In the genomic region with DNA sequence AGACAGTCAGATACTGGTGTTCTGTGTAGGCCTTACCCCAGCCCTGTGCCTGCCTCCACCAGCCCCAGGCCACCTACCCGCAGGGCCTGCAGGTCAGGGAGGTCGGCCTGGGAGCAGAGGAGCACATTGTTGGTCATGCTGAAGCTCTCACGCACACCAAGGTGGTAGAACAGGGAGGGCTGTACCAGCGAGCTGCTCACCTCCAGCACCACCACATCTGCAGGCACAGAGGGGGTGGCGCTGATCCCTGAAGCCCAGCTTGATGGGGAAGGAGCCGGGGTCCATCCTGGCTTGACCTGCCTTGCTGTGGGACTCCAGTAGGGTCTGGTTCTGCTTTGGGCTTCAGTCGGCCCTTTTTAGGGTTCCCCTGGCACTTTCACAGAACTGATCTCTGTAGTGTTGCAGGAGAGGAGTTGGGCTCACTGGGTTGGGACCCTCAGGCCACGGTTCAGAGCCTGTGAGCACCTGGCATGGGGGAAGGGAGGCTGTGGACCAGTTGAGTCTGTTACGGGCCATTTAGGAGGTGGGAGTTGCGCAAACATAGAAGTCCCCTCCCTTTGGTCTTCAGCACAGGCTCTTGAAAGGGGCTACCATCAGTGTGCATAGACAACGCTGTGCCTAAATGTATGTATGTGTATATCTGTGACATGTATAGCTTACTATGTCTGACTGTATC, we compare ENCODE assay signal across 1 cellular context.
TF ChIP-seq lines count a peak whose summit lies in the region.

No MANE protein-coding gene starts in this region.

TF ChIP-seq in HepG2, 621 proteins besides CTCF, POLR2A, EP300 and RAD21 (continued from another document):
- TF ChIP-seq PITX1 (CRISPR knock-in tag; IDR thresholded peaks at IDR 0.05) (no peak), CEBPB (IDR thresholded peaks at IDR 0.05; ENCODE audit: borderline replicate concordance, low read depth, low read length) (peak; percentile 31; the same call in 1 of the 2 replicates), PHF21A (CRISPR knock-in tag; IDR thresholded peaks at IDR 0.05) (no peak), ZNF138 (CRISPR knock-in tag; IDR thresholded peaks at IDR 0.05; ENCODE audit: low read depth) (no peak), GPN1 (CRISPR knock-in tag; IDR thresholded peaks at IDR 0.05; ENCODE audit: borderline replicate concordance) (no peak), ZNF280D (CRISPR knock-in tag; IDR thresholded peaks at IDR 0.05) (no peak), NKX3-1 (CRISPR knock-in tag; IDR thresholded peaks at IDR 0.05) (no peak), ZNF281 (CRISPR knock-in tag; IDR thresholded peaks at IDR 0.05; ENCODE audit: borderline replicate concordance) (peak; percentile 45; the same call in 1 of the 2 replicates), ZNF354B (CRISPR knock-in tag; IDR thresholded peaks at IDR 0.05) (no peak), GLI4 (CRISPR knock-in tag; IDR thresholded peaks at IDR 0.05; ENCODE audit: borderline replicate concordance) (no peak), ZNF839 (CRISPR knock-in tag; IDR thresholded peaks at IDR 0.05; ENCODE audit: borderline replicate concordance) (no peak), ZNF773 (CRISPR knock-in tag; IDR thresholded peaks at IDR 0.05; ENCODE audit: borderline replicate concordance) (no peak), ZFYVE20 (CRISPR knock-in tag; IDR thresholded peaks at IDR 0.05; ENCODE audit: borderline replicate concordance, low read depth) (0 out of 2 replicates have a peak, but pooled peaks have one; percentile 50), ZNF383 (CRISPR knock-in tag; IDR thresholded peaks at IDR 0.05; ENCODE audit: borderline replicate concordance) (no peak), GTF3A (CRISPR knock-in tag; conservative IDR thresholded peaks at IDR 0.05) (no peak), ZNF382 (CRISPR knock-in tag; IDR thresholded peaks at IDR 0.05; ENCODE audit: borderline replicate concordance) (no peak), MXI1 (IDR thresholded peaks at IDR 0.05; ENCODE audit: borderline replicate concordance, low read depth, low read length) (no peak), CENPT (CRISPR knock-in tag; IDR thresholded peaks at IDR 0.05; ENCODE audit: low read depth) (no peak), NCOA5 (CRISPR knock-in tag; IDR thresholded peaks at IDR 0.05) (no peak), CREB3 (CRISPR knock-in tag; IDR thresholded peaks at IDR 0.05) (no peak), EED (CRISPR knock-in tag; IDR thresholded peaks at IDR 0.05) (no peak), REPIN1 (CRISPR knock-in tag; IDR thresholded peaks at IDR 0.05; ENCODE audit: borderline replicate concordance, low read depth) (no peak), ZBTB2 (CRISPR knock-in tag; IDR thresholded peaks at IDR 0.05; ENCODE audit: low read depth) (no peak), PPARG (CRISPR knock-in tag; conservative IDR thresholded peaks at IDR 0.05) (no peak), ZNF768 (CRISPR knock-in tag; IDR thresholded peaks at IDR 0.05) (0 out of 2 replicates have a peak, but pooled peaks have one; percentile 22), ZNF264 (CRISPR knock-in tag; IDR thresholded peaks at IDR 0.05) (no peak), ZNF260 (CRISPR knock-in tag; IDR thresholded peaks at IDR 0.05; ENCODE audit: borderline replicate concordance, low read depth) (no peak), ZFP37 (CRISPR knock-in tag; IDR thresholded peaks at IDR 0.05; ENCODE audit: borderline replicate concordance) (no peak)
- TF ChIP-seq, protein P1, sequence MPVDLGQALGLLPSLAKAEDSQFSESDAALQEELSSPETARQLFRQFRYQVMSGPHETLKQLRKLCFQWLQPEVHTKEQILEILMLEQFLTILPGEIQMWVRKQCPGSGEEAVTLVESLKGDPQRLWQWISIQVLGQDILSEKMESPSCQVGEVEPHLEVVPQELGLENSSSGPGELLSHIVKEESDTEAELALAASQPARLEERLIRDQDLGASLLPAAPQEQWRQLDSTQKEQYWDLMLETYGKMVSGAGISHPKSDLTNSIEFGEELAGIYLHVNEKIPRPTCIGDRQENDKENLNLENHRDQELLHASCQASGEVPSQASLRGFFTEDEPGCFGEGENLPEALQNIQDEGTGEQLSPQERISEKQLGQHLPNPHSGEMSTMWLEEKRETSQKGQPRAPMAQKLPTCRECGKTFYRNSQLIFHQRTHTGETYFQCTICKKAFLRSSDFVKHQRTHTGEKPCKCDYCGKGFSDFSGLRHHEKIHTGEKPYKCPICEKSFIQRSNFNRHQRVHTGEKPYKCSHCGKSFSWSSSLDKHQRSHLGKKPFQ (CRISPR knock-in tag; IDR thresholded peaks at IDR 0.05; ENCODE audit: insufficient replicate concordance), result no peak
- TF ChIP-seq, protein P2, sequence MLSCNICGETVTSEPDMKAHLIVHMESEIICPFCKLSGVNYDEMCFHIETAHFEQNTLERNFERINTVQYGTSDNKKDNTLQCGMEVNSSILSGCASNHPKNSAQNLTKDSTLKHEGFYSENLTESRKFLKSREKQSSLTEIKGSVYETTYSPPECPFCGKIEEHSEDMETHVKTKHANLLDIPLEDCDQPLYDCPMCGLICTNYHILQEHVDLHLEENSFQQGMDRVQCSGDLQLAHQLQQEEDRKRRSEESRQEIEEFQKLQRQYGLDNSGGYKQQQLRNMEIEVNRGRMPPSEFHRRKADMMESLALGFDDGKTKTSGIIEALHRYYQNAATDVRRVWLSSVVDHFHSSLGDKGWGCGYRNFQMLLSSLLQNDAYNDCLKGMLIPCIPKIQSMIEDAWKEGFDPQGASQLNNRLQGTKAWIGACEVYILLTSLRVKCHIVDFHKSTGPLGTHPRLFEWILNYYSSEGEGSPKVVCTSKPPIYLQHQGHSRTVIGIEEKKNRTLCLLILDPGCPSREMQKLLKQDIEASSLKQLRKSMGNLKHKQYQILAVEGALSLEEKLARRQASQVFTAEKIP (CRISPR knock-in tag; IDR thresholded peaks at IDR 0.05; ENCODE audit: borderline replicate concordance), result no peak
- TF ChIP-seq, protein P3, sequence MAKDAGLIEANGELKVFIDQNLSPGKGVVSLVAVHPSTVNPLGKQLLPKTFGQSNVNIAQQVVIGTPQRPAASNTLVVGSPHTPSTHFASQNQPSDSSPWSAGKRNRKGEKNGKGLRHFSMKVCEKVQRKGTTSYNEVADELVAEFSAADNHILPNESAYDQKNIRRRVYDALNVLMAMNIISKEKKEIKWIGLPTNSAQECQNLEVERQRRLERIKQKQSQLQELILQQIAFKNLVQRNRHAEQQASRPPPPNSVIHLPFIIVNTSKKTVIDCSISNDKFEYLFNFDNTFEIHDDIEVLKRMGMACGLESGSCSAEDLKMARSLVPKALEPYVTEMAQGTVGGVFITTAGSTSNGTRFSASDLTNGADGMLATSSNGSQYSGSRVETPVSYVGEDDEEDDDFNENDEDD (CRISPR knock-in tag; IDR thresholded peaks at IDR 0.05; ENCODE audit: borderline replicate concordance), result 0 out of 2 replicates have a peak, but pooled peaks have one; percentile 31
